Comparison of ENCODE assay signal across 22 cellular contexts in genomic region chr1:175911138-175911537, GRCh38.
"Had no signal": no experiment of that assay in that cellular context is flagged by ENCODE, and none has a peak within 500 bp of the region (broad histone marks: within the 10 kb centered on the region; RNA-seq: fewer than 3 reads in every experiment).

No MANE protein-coding gene starts in this region.

- H3K4me3 ChIP-seq: coronary artery, dorsolateral prefrontal cortex, hepatocyte, prostate gland, right lobe of liver, suprapubic skin, thyroid gland, upper lobe of left lung, uterus had no signal

- DNase-seq: dorsolateral prefrontal cortex; effector CD8-positive, alpha-beta T cell; foreskin melanocyte; head of caudate nucleus; kidney glomerular epithelial cell; mesendoderm; naive thymus-derived CD4-positive, alpha-beta T cell; nephron progenitor cell; right lobe of liver; stimulated activated CD4-positive, alpha-beta T cell treated with anti-CD3 and anti-CD28 coated beads, Interleukin-4, amount 100 ng/mL, for 1 hour; stimulated activated CD8-positive, alpha-beta memory T cell treated with anti-CD3 and anti-CD28 coated beads, Interleukin-4, amount 100 ng/mL, for 48 hours; stimulated activated naive CD8-positive, alpha-beta T cell treated with anti-CD3 and anti-CD28 coated beads, Interleukin-15, Interleukin-2, amounts not matched to agents 100 U/mL and 50 U/mL, for 24 hours; thyroid gland; upper lobe of left lung; uterus had no signal

- FAIRE-seq: endometrium had no signal

- H3K4me3 Mint-ChIP-seq: naive thymus-derived CD4-positive, alpha-beta T cell; nephron progenitor cell; stimulated activated effector memory CD8-positive, alpha-beta T cell treated with anti-CD3 and anti-CD28 coated beads, Interleukin-12 subunit alpha, Interleukin-12 subunit beta, amount 100 ng/mL, for 72 hours had no signal

- H3K36me3 ChIP-seq: prostate gland, right lobe of liver, suprapubic skin, thyroid gland, upper lobe of left lung, uterus had no signal

- H3K36me3 Mint-ChIP-seq: stimulated activated effector memory CD8-positive, alpha-beta T cell treated with anti-CD3 and anti-CD28 coated beads, Interleukin-12 subunit alpha, Interleukin-12 subunit beta, amount 100 ng/mL, for 72 hours had no signal

- H3K9me3 ChIP-seq: prostate gland, right lobe of liver, thyroid gland had no signal

- H3K27me3 Mint-ChIP-seq: naive thymus-derived CD4-positive, alpha-beta T cell had no signal

- H3K27ac Mint-ChIP-seq: naive thymus-derived CD4-positive, alpha-beta T cell; nephron progenitor cell; stimulated activated effector memory CD8-positive, alpha-beta T cell treated with anti-CD3 and anti-CD28 coated beads, Interleukin-12 subunit alpha, Interleukin-12 subunit beta, amount 100 ng/mL, for 72 hours had no signal

- H3K27me3 ChIP-seq: dorsolateral prefrontal cortex, hepatocyte, right lobe of liver, suprapubic skin, thyroid gland, upper lobe of left lung, uterus had no signal

- H3K4me1 Mint-ChIP-seq: naive thymus-derived CD4-positive, alpha-beta T cell; stimulated activated effector memory CD8-positive, alpha-beta T cell treated with anti-CD3 and anti-CD28 coated beads, Interleukin-12 subunit alpha, Interleukin-12 subunit beta, amount 100 ng/mL, for 72 hours had no signal

- H3K27ac ChIP-seq: coronary artery, dorsolateral prefrontal cortex, hepatocyte, parathyroid adenoma, prostate gland, right lobe of liver, suprapubic skin, thyroid gland, upper lobe of left lung, uterus had no signal

- H3K4me1 ChIP-seq: parathyroid adenoma, prostate gland, right lobe of liver, suprapubic skin, thyroid gland, upper lobe of left lung, uterus had no signal

- H3K9ac ChIP-seq: parathyroid adenoma had no signal
